1 cellular context compared by ENCODE assay signal in the genomic region with DNA sequence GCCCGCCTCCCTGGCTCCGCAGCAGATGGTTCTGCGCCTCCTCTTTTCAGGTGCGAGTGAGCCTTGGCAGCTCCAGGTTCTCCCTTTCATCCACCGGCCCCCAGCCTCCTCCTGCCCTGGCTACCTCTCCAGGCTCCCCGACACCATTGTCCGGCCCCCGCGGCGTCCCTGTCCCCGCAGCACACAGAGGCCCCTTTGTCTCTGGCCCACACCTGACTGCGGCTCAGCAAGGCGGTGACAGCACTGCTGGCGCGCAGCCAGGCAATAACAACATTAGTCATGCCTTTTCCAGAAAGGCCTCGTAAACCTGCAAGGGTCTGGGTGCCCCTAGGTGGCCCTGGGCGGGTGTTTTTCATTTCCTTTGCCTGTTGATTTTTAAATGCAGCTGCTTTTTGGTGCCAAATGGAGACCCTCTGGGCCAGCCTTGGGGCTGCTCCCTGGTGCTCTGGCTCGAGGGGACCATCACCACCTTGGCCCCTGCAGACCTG.
TF ChIP-seq lines count a peak whose summit lies in the region.

No MANE protein-coding gene starts in this region.

TF ChIP-seq in HepG2, 621 proteins besides CTCF, POLR2A, EP300 and RAD21 (continued from another document and continues in another):
- TF ChIP-seq, protein P1, sequence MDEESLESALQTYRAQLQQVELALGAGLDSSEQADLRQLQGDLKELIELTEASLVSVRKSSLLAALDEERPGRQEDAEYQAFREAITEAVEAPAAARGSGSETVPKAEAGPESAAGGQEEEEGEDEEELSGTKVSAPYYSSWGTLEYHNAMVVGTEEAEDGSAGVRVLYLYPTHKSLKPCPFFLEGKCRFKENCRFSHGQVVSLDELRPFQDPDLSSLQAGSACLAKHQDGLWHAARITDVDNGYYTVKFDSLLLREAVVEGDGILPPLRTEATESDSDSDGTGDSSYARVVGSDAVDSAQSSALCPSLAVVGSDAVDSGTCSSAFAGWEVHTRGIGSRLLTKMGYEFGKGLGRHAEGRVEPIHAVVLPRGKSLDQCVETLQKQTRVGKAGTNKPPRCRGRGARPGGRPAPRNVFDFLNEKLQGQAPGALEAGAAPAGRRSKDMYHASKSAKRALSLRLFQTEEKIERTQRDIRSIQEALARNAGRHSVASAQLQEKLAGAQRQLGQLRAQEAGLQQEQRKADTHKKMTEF (CRISPR knock-in tag; IDR thresholded peaks at IDR 0.05) = peak; percentile 78
- no peak for TF ChIP-seq ZNF251 (CRISPR knock-in tag; IDR thresholded peaks at IDR 0.05)
- peak; percentile 60 for TF ChIP-seq HNRNPK (IDR thresholded peaks at IDR 0.05; ENCODE audit: low read depth, low read length, poor library complexity, severe bottlenecking)
- no peak for TF ChIP-seq ZMYM2 (CRISPR knock-in tag; IDR thresholded peaks at IDR 0.05)
- no peak for TF ChIP-seq ZC3H13 (CRISPR knock-in tag; IDR thresholded peaks at IDR 0.05)
- TF ChIP-seq CCDC6 (CRISPR knock-in tag; IDR thresholded peaks at IDR 0.05) = no peak
- TF ChIP-seq ZNF556 (CRISPR knock-in tag; IDR thresholded peaks at IDR 0.05; ENCODE audit: borderline replicate concordance) = no peak
- peak; percentile 35 for TF ChIP-seq YY1 (IDR thresholded peaks at IDR 0.05; ENCODE audit: insufficient read depth, insufficient replicate concordance, low read depth, low read length)
- TF ChIP-seq REPIN1 (CRISPR knock-in tag; IDR thresholded peaks at IDR 0.05; ENCODE audit: borderline replicate concordance, low read depth) = peak; percentile 28; the same call in 1 of the 2 replicates
- TF ChIP-seq NFE2L2 (IDR thresholded peaks at IDR 0.05; ENCODE audit: low read length) = no peak
- no peak for TF ChIP-seq ZFAT (CRISPR knock-in tag; conservative IDR thresholded peaks at IDR 0.05)
- TF ChIP-seq ERF (CRISPR knock-in tag; IDR thresholded peaks at IDR 0.05) = 0 out of 2 replicates have a peak, but pooled peaks have one; percentile 30
- TF ChIP-seq, protein P2, sequence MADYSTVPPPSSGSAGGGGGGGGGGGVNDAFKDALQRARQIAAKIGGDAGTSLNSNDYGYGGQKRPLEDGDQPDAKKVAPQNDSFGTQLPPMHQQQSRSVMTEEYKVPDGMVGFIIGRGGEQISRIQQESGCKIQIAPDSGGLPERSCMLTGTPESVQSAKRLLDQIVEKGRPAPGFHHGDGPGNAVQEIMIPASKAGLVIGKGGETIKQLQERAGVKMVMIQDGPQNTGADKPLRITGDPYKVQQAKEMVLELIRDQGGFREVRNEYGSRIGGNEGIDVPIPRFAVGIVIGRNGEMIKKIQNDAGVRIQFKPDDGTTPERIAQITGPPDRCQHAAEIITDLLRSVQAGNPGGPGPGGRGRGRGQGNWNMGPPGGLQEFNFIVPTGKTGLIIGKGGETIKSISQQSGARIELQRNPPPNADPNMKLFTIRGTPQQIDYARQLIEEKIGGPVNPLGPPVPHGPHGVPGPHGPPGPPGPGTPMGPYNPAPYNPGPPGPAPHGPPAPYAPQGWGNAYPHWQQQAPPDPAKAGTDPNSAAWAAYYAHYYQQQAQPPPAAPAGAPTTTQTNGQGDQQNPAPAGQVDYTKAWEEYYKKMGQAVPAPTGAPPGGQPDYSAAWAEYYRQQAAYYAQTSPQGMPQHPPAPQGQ (CRISPR knock-in tag; IDR thresholded peaks at IDR 0.05; ENCODE audit: borderline replicate concordance) = no peak
- TF ChIP-seq ZNF547 (CRISPR knock-in tag; IDR thresholded peaks at IDR 0.05) = no peak
- TF ChIP-seq KDM5A (IDR thresholded peaks at IDR 0.05; ENCODE audit: borderline replicate concordance, low read length) = no peak
- TF ChIP-seq HNRNPH1 (optimal IDR thresholded peaks at IDR 0.05; ENCODE audit: low read depth, low read length) = no peak
- TF ChIP-seq, protein P3, sequence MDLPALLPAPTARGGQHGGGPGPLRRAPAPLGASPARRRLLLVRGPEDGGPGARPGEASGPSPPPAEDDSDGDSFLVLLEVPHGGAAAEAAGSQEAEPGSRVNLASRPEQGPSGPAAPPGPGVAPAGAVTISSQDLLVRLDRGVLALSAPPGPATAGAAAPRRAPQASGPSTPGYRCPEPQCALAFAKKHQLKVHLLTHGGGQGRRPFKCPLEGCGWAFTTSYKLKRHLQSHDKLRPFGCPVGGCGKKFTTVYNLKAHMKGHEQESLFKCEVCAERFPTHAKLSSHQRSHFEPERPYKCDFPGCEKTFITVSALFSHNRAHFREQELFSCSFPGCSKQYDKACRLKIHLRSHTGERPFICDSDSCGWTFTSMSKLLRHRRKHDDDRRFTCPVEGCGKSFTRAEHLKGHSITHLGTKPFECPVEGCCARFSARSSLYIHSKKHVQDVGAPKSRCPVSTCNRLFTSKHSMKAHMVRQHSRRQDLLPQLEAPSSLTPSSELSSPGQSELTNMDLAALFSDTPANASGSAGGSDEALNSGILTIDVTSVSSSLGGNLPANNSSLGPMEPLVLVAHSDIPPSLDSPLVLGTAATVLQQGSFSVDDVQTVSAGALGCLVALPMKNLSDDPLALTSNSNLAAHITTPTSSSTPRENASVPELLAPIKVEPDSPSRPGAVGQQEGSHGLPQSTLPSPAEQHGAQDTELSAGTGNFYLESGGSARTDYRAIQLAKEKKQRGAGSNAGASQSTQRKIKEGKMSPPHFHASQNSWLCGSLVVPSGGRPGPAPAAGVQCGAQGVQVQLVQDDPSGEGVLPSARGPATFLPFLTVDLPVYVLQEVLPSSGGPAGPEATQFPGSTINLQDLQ (CRISPR knock-in tag; IDR thresholded peaks at IDR 0.05) = no peak
- TF ChIP-seq SKI (IDR thresholded peaks at IDR 0.05; ENCODE audit: partially characterized antibody) = peak; percentile 53
- TF ChIP-seq ZNF20 (CRISPR knock-in tag; IDR thresholded peaks at IDR 0.05) = no peak
- TF ChIP-seq, protein P4, sequence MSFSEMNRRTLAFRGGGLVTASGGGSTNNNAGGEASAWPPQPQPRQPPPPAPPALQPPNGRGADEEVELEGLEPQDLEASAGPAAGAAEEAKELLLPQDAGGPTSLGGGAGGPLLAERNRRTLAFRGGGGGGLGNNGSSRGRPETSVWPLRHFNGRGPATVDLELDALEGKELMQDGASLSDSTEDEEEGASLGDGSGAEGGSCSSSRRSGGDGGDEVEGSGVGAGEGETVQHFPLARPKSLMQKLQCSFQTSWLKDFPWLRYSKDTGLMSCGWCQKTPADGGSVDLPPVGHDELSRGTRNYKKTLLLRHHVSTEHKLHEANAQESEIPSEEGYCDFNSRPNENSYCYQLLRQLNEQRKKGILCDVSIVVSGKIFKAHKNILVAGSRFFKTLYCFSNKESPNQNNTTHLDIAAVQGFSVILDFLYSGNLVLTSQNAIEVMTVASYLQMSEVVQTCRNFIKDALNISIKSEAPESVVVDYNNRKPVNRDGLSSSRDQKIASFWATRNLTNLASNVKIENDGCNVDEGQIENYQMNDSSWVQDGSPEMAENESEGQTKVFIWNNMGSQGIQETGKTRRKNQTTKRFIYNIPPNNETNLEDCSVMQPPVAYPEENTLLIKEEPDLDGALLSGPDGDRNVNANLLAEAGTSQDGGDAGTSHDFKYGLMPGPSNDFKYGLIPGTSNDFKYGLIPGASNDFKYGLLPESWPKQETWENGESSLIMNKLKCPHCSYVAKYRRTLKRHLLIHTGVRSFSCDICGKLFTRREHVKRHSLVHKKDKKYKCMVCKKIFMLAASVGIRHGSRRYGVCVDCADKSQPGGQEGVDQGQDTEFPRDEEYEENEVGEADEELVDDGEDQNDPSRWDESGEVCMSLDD (CRISPR knock-in tag; IDR thresholded peaks at IDR 0.05; ENCODE audit: borderline replicate concordance) = no peak
- TF ChIP-seq ZNF121 (CRISPR knock-in tag; IDR thresholded peaks at IDR 0.05) = no peak
- TF ChIP-seq, protein P5, sequence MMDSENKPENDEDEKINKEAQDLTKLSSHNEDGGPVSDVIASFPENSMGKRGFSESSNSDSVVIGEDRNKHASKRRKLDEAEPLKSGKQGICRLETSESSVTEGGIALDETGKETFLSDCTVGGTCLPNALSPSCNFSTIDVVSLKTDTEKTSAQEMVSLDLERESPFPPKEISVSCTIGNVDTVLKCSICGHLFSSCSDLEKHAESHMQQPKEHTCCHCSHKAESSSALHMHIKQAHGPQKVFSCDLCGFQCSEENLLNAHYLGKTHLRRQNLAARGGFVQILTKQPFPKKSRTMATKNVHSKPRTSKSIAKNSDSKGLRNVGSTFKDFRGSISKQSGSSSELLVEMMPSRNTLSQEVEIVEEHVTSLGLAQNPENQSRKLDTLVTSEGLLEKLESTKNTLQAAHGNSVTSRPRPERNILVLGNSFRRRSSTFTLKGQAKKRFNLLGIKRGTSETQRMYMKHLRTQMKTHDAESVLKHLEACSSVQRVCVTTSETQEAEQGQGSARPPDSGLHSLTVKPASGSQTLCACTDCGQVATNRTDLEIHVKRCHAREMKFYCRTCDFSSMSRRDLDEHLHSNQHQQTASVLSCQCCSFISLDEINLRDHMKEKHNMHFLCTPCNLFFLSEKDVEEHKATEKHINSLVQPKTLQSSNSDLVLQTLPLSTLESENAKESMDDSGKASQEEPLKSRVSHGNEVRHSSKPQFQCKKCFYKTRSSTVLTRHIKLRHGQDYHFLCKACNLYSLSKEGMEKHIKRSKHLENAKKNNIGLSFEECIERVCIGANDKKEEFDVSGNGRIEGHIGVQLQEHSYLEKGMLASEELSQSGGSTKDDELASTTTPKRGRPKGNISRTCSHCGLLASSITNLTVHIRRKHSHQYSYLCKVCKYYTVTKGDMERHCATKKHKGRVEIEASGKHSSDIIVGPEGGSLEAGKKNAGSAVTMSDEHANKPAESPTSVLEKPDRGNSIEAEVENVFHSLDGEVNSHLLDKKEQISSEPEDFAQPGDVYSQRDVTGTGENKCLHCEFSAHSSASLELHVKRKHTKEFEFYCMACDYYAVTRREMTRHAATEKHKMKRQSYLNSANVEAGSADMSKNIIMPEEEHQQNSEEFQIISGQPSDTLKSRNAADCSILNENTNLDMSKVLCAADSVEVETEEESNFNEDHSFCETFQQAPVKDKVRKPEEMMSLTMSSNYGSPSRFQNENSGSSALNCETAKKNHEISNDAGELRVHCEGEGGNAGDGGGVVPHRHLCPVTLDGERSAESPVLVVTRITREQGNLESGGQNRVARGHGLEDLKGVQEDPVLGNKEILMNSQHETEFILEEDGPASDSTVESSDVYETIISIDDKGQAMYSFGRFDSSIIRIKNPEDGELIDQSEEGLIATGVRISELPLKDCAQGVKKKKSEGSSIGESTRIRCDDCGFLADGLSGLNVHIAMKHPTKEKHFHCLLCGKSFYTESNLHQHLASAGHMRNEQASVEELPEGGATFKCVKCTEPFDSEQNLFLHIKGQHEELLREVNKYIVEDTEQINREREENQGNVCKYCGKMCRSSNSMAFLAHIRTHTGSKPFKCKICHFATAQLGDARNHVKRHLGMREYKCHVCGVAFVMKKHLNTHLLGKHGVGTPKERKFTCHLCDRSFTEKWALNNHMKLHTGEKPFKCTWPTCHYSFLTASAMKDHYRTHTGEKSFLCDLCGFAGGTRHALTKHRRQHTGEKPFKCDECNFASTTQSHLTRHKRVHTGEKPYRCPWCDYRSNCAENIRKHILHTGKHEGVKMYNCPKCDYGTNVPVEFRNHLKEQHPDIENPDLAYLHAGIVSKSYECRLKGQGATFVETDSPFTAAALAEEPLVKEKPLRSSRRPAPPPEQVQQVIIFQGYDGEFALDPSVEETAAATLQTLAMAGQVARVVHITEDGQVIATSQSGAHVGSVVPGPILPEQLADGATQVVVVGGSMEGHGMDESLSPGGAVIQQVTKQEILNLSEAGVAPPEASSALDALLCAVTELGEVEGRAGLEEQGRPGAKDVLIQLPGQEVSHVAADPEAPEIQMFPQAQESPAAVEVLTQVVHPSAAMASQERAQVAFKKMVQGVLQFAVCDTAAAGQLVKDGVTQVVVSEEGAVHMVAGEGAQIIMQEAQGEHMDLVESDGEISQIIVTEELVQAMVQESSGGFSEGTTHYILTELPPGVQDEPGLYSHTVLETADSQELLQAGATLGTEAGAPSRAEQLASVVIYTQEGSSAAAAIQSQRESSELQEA (CRISPR knock-in tag; IDR thresholded peaks at IDR 0.05; ENCODE audit: not compliant biosample characterization) = no peak
- TF ChIP-seq SMARCE1 (IDR thresholded peaks at IDR 0.05; ENCODE audit: borderline replicate concordance) = no peak
- no peak for TF ChIP-seq THYN1 (CRISPR knock-in tag; IDR thresholded peaks at IDR 0.05; ENCODE audit: borderline replicate concordance, low read depth)
- TF ChIP-seq NFIC (IDR thresholded peaks at IDR 0.05; ENCODE audit: low read length) = peak; percentile 69; the same call in 1 of the 2 replicates
- no peak for TF ChIP-seq GTF2F1 (IDR thresholded peaks at IDR 0.05; ENCODE audit: low read length)
- TF ChIP-seq, protein P6, sequence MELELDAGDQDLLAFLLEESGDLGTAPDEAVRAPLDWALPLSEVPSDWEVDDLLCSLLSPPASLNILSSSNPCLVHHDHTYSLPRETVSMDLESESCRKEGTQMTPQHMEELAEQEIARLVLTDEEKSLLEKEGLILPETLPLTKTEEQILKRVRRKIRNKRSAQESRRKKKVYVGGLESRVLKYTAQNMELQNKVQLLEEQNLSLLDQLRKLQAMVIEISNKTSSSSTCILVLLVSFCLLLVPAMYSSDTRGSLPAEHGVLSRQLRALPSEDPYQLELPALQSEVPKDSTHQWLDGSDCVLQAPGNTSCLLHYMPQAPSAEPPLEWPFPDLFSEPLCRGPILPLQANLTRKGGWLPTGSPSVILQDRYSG (CRISPR knock-in tag; IDR thresholded peaks at IDR 0.05) = 0 out of 2 replicates have a peak, but pooled peaks have one; percentile 59
- TF ChIP-seq ZNF768 (CRISPR knock-in tag; IDR thresholded peaks at IDR 0.05) = peak; percentile 39; the same call in 1 of the 2 replicates
- TF ChIP-seq, protein P7, sequence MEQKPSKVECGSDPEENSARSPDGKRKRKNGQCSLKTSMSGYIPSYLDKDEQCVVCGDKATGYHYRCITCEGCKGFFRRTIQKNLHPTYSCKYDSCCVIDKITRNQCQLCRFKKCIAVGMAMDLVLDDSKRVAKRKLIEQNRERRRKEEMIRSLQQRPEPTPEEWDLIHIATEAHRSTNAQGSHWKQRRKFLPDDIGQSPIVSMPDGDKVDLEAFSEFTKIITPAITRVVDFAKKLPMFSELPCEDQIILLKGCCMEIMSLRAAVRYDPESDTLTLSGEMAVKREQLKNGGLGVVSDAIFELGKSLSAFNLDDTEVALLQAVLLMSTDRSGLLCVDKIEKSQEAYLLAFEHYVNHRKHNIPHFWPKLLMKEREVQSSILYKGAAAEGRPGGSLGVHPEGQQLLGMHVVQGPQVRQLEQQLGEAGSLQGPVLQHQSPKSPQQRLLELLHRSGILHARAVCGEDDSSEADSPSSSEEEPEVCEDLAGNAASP (CRISPR knock-in tag; IDR thresholded peaks at IDR 0.05; ENCODE audit: borderline replicate concordance) = peak; percentile 88
- TF ChIP-seq, protein P8, sequence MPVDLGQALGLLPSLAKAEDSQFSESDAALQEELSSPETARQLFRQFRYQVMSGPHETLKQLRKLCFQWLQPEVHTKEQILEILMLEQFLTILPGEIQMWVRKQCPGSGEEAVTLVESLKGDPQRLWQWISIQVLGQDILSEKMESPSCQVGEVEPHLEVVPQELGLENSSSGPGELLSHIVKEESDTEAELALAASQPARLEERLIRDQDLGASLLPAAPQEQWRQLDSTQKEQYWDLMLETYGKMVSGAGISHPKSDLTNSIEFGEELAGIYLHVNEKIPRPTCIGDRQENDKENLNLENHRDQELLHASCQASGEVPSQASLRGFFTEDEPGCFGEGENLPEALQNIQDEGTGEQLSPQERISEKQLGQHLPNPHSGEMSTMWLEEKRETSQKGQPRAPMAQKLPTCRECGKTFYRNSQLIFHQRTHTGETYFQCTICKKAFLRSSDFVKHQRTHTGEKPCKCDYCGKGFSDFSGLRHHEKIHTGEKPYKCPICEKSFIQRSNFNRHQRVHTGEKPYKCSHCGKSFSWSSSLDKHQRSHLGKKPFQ (CRISPR knock-in tag; IDR thresholded peaks at IDR 0.05; ENCODE audit: insufficient replicate concordance) = no peak
- no peak for TF ChIP-seq NKX3-1 (CRISPR knock-in tag; IDR thresholded peaks at IDR 0.05)
- TF ChIP-seq ZNF44 (CRISPR knock-in tag; IDR thresholded peaks at IDR 0.05) = no peak
- peak; percentile 20; the same call in 1 of the 2 replicates for TF ChIP-seq KDM2A (CRISPR knock-in tag; IDR thresholded peaks at IDR 0.05; ENCODE audit: borderline replicate concordance, low read depth)
- TF ChIP-seq ATF1 (CRISPR knock-in tag; IDR thresholded peaks at IDR 0.05) = no peak
- peak; percentile 23; the same call in 1 of the 2 replicates for TF ChIP-seq CEBPG (CRISPR knock-in tag; IDR thresholded peaks at IDR 0.05)
- TF ChIP-seq KMT2A (CRISPR knock-in tag; IDR thresholded peaks at IDR 0.05) = no peak
- peak; percentile 50; the same call in 1 of the 2 replicates for TF ChIP-seq MEIS1 (CRISPR knock-in tag; IDR thresholded peaks at IDR 0.05; ENCODE audit: borderline replicate concordance)
